In the genomic region with DNA sequence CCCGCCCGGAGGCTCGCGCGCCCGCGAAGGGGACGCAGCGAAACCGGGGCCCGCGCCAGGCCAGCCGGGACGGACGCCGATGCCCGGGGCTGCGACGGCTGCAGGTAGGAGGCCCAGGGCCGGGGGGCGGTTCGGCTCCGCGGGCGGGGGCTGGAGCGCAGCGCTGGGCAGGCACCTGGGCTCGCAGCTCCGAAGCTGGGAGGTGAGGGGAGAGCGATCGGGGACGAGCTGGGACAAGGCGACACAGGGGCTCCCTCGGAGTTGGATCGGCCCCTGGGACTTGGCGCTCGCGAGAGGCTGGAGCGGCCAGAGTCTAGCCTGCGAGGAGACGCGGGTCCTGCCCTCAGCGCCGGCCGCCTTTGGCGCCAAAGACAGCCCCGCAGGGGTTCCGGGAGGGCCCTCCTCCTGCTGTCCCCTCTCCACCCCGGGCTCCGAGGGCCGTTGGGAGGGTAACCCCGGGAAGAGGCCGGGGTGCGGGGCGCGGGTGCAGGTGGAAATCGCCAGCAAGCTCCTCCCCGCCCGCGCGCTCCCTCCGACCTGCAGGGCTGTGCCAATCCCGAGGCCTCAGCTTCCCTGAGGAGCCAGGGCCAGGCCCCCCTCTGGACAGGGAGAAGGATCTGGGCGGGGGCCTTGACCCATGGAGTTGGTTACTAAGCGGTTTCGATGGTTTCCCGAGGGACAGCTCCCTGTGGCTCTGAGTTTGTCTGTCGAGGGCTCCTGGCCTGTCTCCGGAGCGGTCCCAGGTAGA, we compare ENCODE assay signal across 8 cellular contexts. TPM values are rescaled to one million over a fixed set of nuclear protein-coding genes. Genes with fewer than 3 reads are reported as not detected.
DNase-seq lines count a peak whose midpoint lies in the region; ATAC-seq and TF ChIP-seq lines count a peak whose summit lies in the region.

No MANE protein-coding gene starts in this region.

- TF ChIP-seq EP300 in upper lobe of left lung (IDR thresholded peaks at IDR 0.05), result no peak

- DNase-seq in Right ventricle myocardium superior, result peak; percentile 38
- no peak for DNase-seq in Right ventricle myocardium inferior (ENCODE audit: missing footprints)
- peak; percentile 11 for DNase-seq in NCI-H2196 treated with DMSO at 0.1 percent for 48 hours (lab: John Stamatoyannopoulos, UW; ENCODE audit: unreplicated experiment)
- peak in 1 of 2 donors; percentile 88 for DNase-seq in upper lobe of left lung
- DNase-seq in activated gamma-delta T cell (lab: John Stamatoyannopoulos, UW), result no peak
- no peak for DNase-seq in SW 1271 (lab: John Stamatoyannopoulos, UW)

- intact Hi-C loops in Right ventricle myocardium superior (cut with DNase I), result no loop called here
- intact Hi-C loops in Right ventricle myocardium inferior (cut with DNase I), result no loop called here

- H3K27ac ChIP-seq in upper lobe of left lung, result no peak overlapping the region

- no peak for TF ChIP-seq CTCF in upper lobe of left lung (IDR thresholded peaks at IDR 0.05)

- peaks cover 0 to 36% (median 23%) of the 10 kb centered on the region in 4 donors for H3K27me3 ChIP-seq in upper lobe of left lung

- no peaks in the 10 kb centered on the region for H3K9me3 ChIP-seq in upper lobe of left lung

- ATAC-seq in Right ventricle myocardium superior (ENCODE audit: poor library complexity), result no peak
- ATAC-seq in Right ventricle myocardium inferior, result no peak
- no peak for ATAC-seq in upper lobe of left lung (ENCODE audit: low FRiP score in 2 of 2)
- ATAC-seq in HG03354 (IDR thresholded peaks at IDR 0.05; ENCODE audit: poor library complexity, severe bottlenecking, unreplicated experiment), result no peak

- peaks cover 36 to 45% (median 40%) of the 10 kb centered on the region in 4 donors for H3K4me1 ChIP-seq in upper lobe of left lung

- H3K4me3 ChIP-seq in iPS-11a (ENCODE audit: low read depth, low read length), result peak overlapping the region; percentile 33
- peak overlapping the region in 3 of 4 donors; percentile 36 to 55 (median 46) for H3K4me3 ChIP-seq in upper lobe of left lung

- 11% methylated on average over 15 of the region's 70 CpGs; no CpG with 5 or more reads in 1 of the 2 donors for whole genome bisulfite sequencing in upper lobe of left lung, 2 donors

- H3K36me3 ChIP-seq in upper lobe of left lung, result no peaks in the 10 kb centered on the region

- TF ChIP-seq POLR2A in upper lobe of left lung (IDR thresholded peaks at IDR 0.05), result no peak

RNA-seq across cellular contexts. Expression of gene TP73, which starts 0.4 kb away (rescaled TPM):
- not detected for total RNA-seq in Right ventricle myocardium superior
- 0.14 TPM for total RNA-seq in Right ventricle myocardium inferior
- 1 to 10 TPM in 5 of 6 donors, under 1 TPM in 1; 0.77 to 9.8 (median 4.1) TPM for total RNA-seq in upper lobe of left lung

RNA-seq across cellular contexts. Expression of gene WRAP73, which starts 2.8 kb away (rescaled TPM):
- total RNA-seq in Right ventricle myocardium superior, result 10.0 TPM
- total RNA-seq in Right ventricle myocardium inferior, result 14.6 TPM
- 10 to 100 TPM; 14.0 to 33.5 (median 19.9) TPM for total RNA-seq in upper lobe of left lung

RNA-seq across cellular contexts. Expression of gene TPRG1L, which starts 27.9 kb away (rescaled TPM):
- total RNA-seq in Right ventricle myocardium superior, result 47.0 TPM
- 46.1 TPM for total RNA-seq in Right ventricle myocardium inferior
- total RNA-seq in upper lobe of left lung, result 10 to 100 TPM; 16.6 to 48.3 (median 40.2) TPM

RNA-seq across cellular contexts. Expression of gene MEGF6, which starts 41.4 kb away (rescaled TPM):
- 7.3 TPM for total RNA-seq in Right ventricle myocardium superior
- total RNA-seq in Right ventricle myocardium inferior, result 7.0 TPM
- 100 to 1,000 TPM in 1 of 6 donors, 10 to 100 TPM in 5; 23.8 to 128 (median 83.5) TPM for total RNA-seq in upper lobe of left lung

Comparison
In these comparisons a context has a peak if more than half of its experiments do, and no peak if none do; other contexts are left out.
1. DNase-seq: peak in Right ventricle myocardium superior (single experiment) and NCI-H2196 treated with DMSO at 0.1 percent for 48 hours (single experiment); none in Right ventricle myocardium inferior (single experiment), activated gamma-delta T cell (single experiment) and SW 1271 (0 of 2).